13 cellular contexts compared by ENCODE assay signal in genomic region chr9:133960568-133961129, GRCh38. TPM values are rescaled to one million over a fixed set of nuclear protein-coding genes. Genes with fewer than 3 reads are reported as not detected.
DNase-seq lines count a peak whose midpoint lies in the region; ATAC-seq and TF ChIP-seq lines count a peak whose summit lies in the region.
"Had no signal": no experiment of that assay in that cellular context is flagged by ENCODE, and none has a peak within 500 bp of the region (broad histone marks: within the 10 kb centered on the region; RNA-seq: fewer than 3 reads in every experiment).

No MANE protein-coding gene starts in this region.

- no peaks in the 10 kb centered on the region for H3K36me3 ChIP-seq in lower lobe of right lung
- H3K36me3 ChIP-seq: tibial nerve had no signal

- peaks cover 7% of the 10 kb centered on the region for H3K9me3 Mint-ChIP-seq in chondrocyte (ENCODE audit: low read depth)

- DNase-seq in Right ventricle myocardium inferior (ENCODE audit: missing footprints) = peak; percentile 66
- no peak for DNase-seq in cardiac septum (ENCODE audit: low spot score)
- DNase-seq in chondrocyte (ENCODE audit: low spot score) = peak; percentile 70
- peak; percentile 73 for DNase-seq in lower lobe of right lung
- no peak for DNase-seq in OCI-M2 (lab: John Stamatoyannopoulos, UW; ENCODE audit: unreplicated experiment)
- DNase-seq in amniotic stem cell (lab: John Stamatoyannopoulos, UW) = no peak
- no peak for DNase-seq in GM13976 (ENCODE audit: low spot score)
- DNase-seq: activated T-cell treated with anti-CD3 and anti-CD28 coated beads, Interleukin-2, amount 50 U/mL, for 1 hour; NCI-H510A had no signal

- H3K4me3 ChIP-seq in lower lobe of right lung = no peak overlapping the region
- H3K4me3 ChIP-seq: tibial nerve had no signal

- in situ Hi-C loops in GM13976 (cut with MboI; ENCODE audit: low sequenced_read_pairs, unreplicated experiment) = no loop called here

- intact Hi-C loops in Right ventricle myocardium inferior (cut with DNase I) = no loop called here
- intact Hi-C loops in cardiac septum (cut with DNase I) = no loop called here
- intact Hi-C loops in lower lobe of right lung (cut with DNase I) = no loop called here

- no peak overlapping the region for H3K27ac Mint-ChIP-seq in chondrocyte (ENCODE audit: unreplicated experiment)
- H3K27ac Mint-ChIP-seq: T-helper 2 cell treated with Interferon-gamma antibody and Interleukin-4, amounts not matched to agents 5 μg/mL and 100 μg/mL, for 36 hours had no signal

- H3K4me3 Mint-ChIP-seq in chondrocyte (ENCODE audit: unreplicated experiment) = no peak overlapping the region
- H3K4me3 Mint-ChIP-seq: central memory CD8-positive, alpha-beta T cell; T-helper 2 cell treated with Interferon-gamma antibody and Interleukin-4, amounts not matched to agents 5 μg/mL and 100 μg/mL, for 36 hours had no signal

- ATAC-seq in Right ventricle myocardium inferior (peak; percentile 45), lower lobe of right lung (peak; percentile 67 to 82), GM18868 (IDR thresholded peaks at IDR 0.05; ENCODE audit: unreplicated experiment) (no peak)

- no peak overlapping the region for H3K27ac ChIP-seq in lower lobe of right lung
- H3K27ac ChIP-seq: tibial nerve had no signal

- H3K27me3 Mint-ChIP-seq in chondrocyte (ENCODE audit: low read depth) = no peaks in the 10 kb centered on the region

- H3K9me3 ChIP-seq in lower lobe of right lung = peaks cover 11% of the 10 kb centered on the region

- H3K4me1 ChIP-seq in lower lobe of right lung = peaks cover 54% of the 10 kb centered on the region

- no peaks in the 10 kb centered on the region for H3K27me3 ChIP-seq in lower lobe of right lung (ENCODE audit: low read depth)
- H3K27me3 ChIP-seq: tibial nerve had no signal

- H3K4me1 Mint-ChIP-seq in chondrocyte (ENCODE audit: low read depth) = peaks cover 44% of the 10 kb centered on the region

- TF ChIP-seq CTCF in chondrocyte (IDR thresholded peaks at IDR 0.05) (no peak), lower lobe of right lung (IDR thresholded peaks at IDR 0.05) (peak; percentile 16), GM13976 (IDR thresholded peaks at IDR 0.05; ENCODE audit: borderline replicate concordance, control extremely low read depth, extremely low read depth, insufficient read depth, missing control alignments) (no peak)

- H3K36me3 Mint-ChIP-seq in chondrocyte (ENCODE audit: low read depth) = peaks cover 3% of the 10 kb centered on the region

RNA-seq across cellular contexts. Expression of gene VAV2, which starts 31.5 kb away (rescaled TPM):
- 7.6 TPM for total RNA-seq in Right ventricle myocardium inferior
- total RNA-seq in cardiac septum = 8.1 TPM
- 17.7 to 34.2 TPM (median 19.3 TPM) in 3 replicates for total RNA-seq in chondrocyte
- 26.9 TPM for total RNA-seq in lower lobe of right lung

Comparison
In these comparisons a context has a peak if more than half of its experiments do, and no peak if none do; other contexts are left out.
1. DNase-seq: peak in Right ventricle myocardium inferior (single experiment), chondrocyte (single experiment) and lower lobe of right lung (single experiment); none in cardiac septum (single experiment), OCI-M2 (single experiment), amniotic stem cell (single experiment) and GM13976 (single experiment).